24 cellular contexts compared by ENCODE assay signal in genomic region chr19:6227941-6228325, GRCh38. TPM values are rescaled to one million over a fixed set of nuclear protein-coding genes. Genes with fewer than 3 reads are reported as not detected.
DNase-seq lines count a peak whose midpoint lies in the region; ATAC-seq lines count a peak whose summit lies in the region.
"Had no signal": no experiment of that assay in that cellular context is flagged by ENCODE, and none has a peak within 500 bp of the region (broad histone marks: within the 10 kb centered on the region; RNA-seq: fewer than 3 reads in every experiment).

No MANE protein-coding gene starts in this region.

- H4K91ac ChIP-seq in neuronal stem cell (ENCODE audit: low read depth, low read length, poor library complexity) = peak overlapping the region; percentile 50

- no peak overlapping the region for H3K23ac ChIP-seq in neuronal stem cell (ENCODE audit: low read depth, low read length, poor library complexity)

- H3K4me2 ChIP-seq in BLaER1 treated with 17β-estradiol and CSF1 and Interleukin-3, amounts not matched to agents 10 nM and 100 nM = peak overlapping the region; percentile 91 to 100 (median 98)
- H3K4me2 ChIP-seq in neuronal stem cell (ENCODE audit: insufficient read depth, low read length, poor library complexity, severe bottlenecking) = no peak overlapping the region
- H3K4me2 ChIP-seq: KMS-11 had no signal

- H3K36me3 ChIP-seq in BLaER1 treated with 17β-estradiol and CSF1 and Interleukin-3, amounts not matched to agents 10 nM and 100 nM = peaks cover 38 to 71% (median 56%) of the 10 kb centered on the region in 11 experiments
- H3K36me3 ChIP-seq in HUES6 (ENCODE audit: control insufficient read depth, insufficient read depth, low read length) = peaks cover 52% of the 10 kb centered on the region
- peaks cover 27 to 66% of the 10 kb centered on the region in 2 donors for H3K36me3 ChIP-seq in neuronal stem cell (replicated peaks in 1 of 2; ENCODE audit: control insufficient read depth in 2 of 2, insufficient read depth in 2 of 2, low read length in 2 of 2)
- H3K36me3 ChIP-seq: ovary had no signal

- no peak overlapping the region for H2AFZ ChIP-seq in neuronal stem cell (ENCODE audit: low read length)

- H2AK5ac ChIP-seq in neuronal stem cell (ENCODE audit: low read depth, low read length) = no peak overlapping the region

- no CpG with 5 or more reads among the region's 12 CpGs for WGBS in neuronal stem cell (ENCODE audit: extremely low coverage in 2 of 2, insufficient read length in 2 of 2, insufficient replicate concordance in 1 of 2), 2 donors

- H3K4me1 Mint-ChIP-seq in dendritic cell treated with granulocyte-macrophage colony-stimulating factor and Interleukin-4, amounts not matched to agents 40 ng/mL and 50 ng/mL, for 4 days (ENCODE audit: low read depth) = peaks cover 44% of the 10 kb centered on the region

- ATAC-seq in GM19463 (IDR thresholded peaks at IDR 0.05; ENCODE audit: unreplicated experiment) = no peak
- ATAC-seq: activated CD8-positive, alpha-beta T cell treated with anti-CD3 and anti-CD28 coated beads, Interleukin-2, amount 10 ng/mL, durations not matched to agents 7 days and 5 days; stimulated activated effector memory CD8-positive, alpha-beta T cell treated with anti-CD3 and anti-CD28 coated beads, Interleukin-12 subunit alpha, Interleukin-12 subunit beta, amount 100 ng/mL, for 72 hours had no signal

- peak overlapping the region in 7 of 10 experiments; percentile 1 to 53 (median 36); a peak in 6 of 20 replicates for H3K4me3 ChIP-seq in BLaER1 treated with 17β-estradiol and CSF1 and Interleukin-3, amounts not matched to agents 10 nM and 100 nM
- H3K4me3 ChIP-seq in HUES6 (ENCODE audit: low read depth, low read length) (no peak overlapping the region), neuronal stem cell (ENCODE audit: low read length in 2 of 2) (no peak overlapping the region)
- H3K4me3 ChIP-seq: coronary artery, esophagus muscularis mucosa, ovary, upper lobe of left lung had no signal

- no peak overlapping the region for H2BK12ac ChIP-seq in neuronal stem cell (ENCODE audit: low read length)

- H3K27ac Mint-ChIP-seq in dendritic cell treated with granulocyte-macrophage colony-stimulating factor and Interleukin-4, amounts not matched to agents 40 ng/mL and 50 ng/mL, for 4 days = peak overlapping the region; percentile 11
- H3K27ac Mint-ChIP-seq: activated CD8-positive, alpha-beta T cell treated with anti-CD3 and anti-CD28 coated beads, Interleukin-2, amount 10 ng/mL, durations not matched to agents 7 days and 5 days; mesothelial cell of epicardium; stimulated activated effector memory CD8-positive, alpha-beta T cell treated with anti-CD3 and anti-CD28 coated beads, Interleukin-12 subunit alpha, Interleukin-12 subunit beta, amount 100 ng/mL, for 72 hours had no signal

- H2BK15ac ChIP-seq in neuronal stem cell (ENCODE audit: low read length) = no peak overlapping the region

- no peak overlapping the region for H3K14ac ChIP-seq in neuronal stem cell (ENCODE audit: low read length)

- DNase-seq in neuronal stem cell (ENCODE audit: low spot score) (no peak), T1000 (lab: John Stamatoyannopoulos, UW) (no peak), dedifferentiated amniotic fluid mesenchymal stem cell (ENCODE audit: extremely low spot score) (no peak), head of caudate nucleus (no peak)
- DNase-seq: activated CD8-positive, alpha-beta T cell treated with anti-CD3 and anti-CD28 coated beads, Interleukin-2, amount 10 ng/mL, durations not matched to agents 7 days and 5 days; activated effector memory CD4-positive, alpha-beta T cell treated with Interleukin-2 at 50 U/mL for 16 hours; MM.1S; naive B cell; NCI-H1417 treated with DMSO at 0.1 percent for 48 hours; NCI-H2107; NCI-H748 treated with DMSO at 0.1 percent for 48 hours; ovary; stimulated activated CD4-positive, alpha-beta T cell treated with anti-CD3 and anti-CD28 coated beads, Interleukin-12 subunit alpha, Interleukin-12 subunit beta, amount 100 ng/mL, for 4 hours; stimulated activated CD4-positive, alpha-beta T cell treated with anti-CD3 and anti-CD28 coated beads, Interleukin-4, amount 100 ng/mL, for 1 hour; upper lobe of left lung had no signal

- no peaks in the 10 kb centered on the region for H3K27me3 Mint-ChIP-seq in dendritic cell treated with granulocyte-macrophage colony-stimulating factor and Interleukin-4, amounts not matched to agents 40 ng/mL and 50 ng/mL, for 4 days
- H3K27me3 Mint-ChIP-seq: naive B cell had no signal

- H3K18ac ChIP-seq in neuronal stem cell (ENCODE audit: low read length) = peak overlapping the region; percentile 79

- peak overlapping the region; percentile 26 for H2BK5ac ChIP-seq in neuronal stem cell (ENCODE audit: low read length)

- peaks cover 79% of the 10 kb centered on the region for H3K36me3 Mint-ChIP-seq in dendritic cell treated with granulocyte-macrophage colony-stimulating factor and Interleukin-4, amounts not matched to agents 40 ng/mL and 50 ng/mL, for 4 days (ENCODE audit: low read depth)

- no peak overlapping the region for H3K4me3 Mint-ChIP-seq in dendritic cell treated with granulocyte-macrophage colony-stimulating factor and Interleukin-4, amounts not matched to agents 40 ng/mL and 50 ng/mL, for 4 days
- H3K4me3 Mint-ChIP-seq: activated CD8-positive, alpha-beta T cell treated with anti-CD3 and anti-CD28 coated beads, Interleukin-2, amount 10 ng/mL, durations not matched to agents 7 days and 5 days; mesothelial cell of epicardium; naive B cell; stimulated activated effector memory CD8-positive, alpha-beta T cell treated with anti-CD3 and anti-CD28 coated beads, Interleukin-12 subunit alpha, Interleukin-12 subunit beta, amount 100 ng/mL, for 72 hours had no signal

- H3K79me1 ChIP-seq in neuronal stem cell (ENCODE audit: low read depth, low read length) = peaks cover 41% of the 10 kb centered on the region

- H3K9me3 Mint-ChIP-seq in dendritic cell treated with granulocyte-macrophage colony-stimulating factor and Interleukin-4, amounts not matched to agents 40 ng/mL and 50 ng/mL, for 4 days = no peaks in the 10 kb centered on the region
- H3K9me3 Mint-ChIP-seq: mesothelial cell of epicardium; naive B cell; stimulated activated effector memory CD8-positive, alpha-beta T cell treated with anti-CD3 and anti-CD28 coated beads, Interleukin-12 subunit alpha, Interleukin-12 subunit beta, amount 100 ng/mL, for 72 hours had no signal

- no peaks in the 10 kb centered on the region for H3K9me3 ChIP-seq in BLaER1 treated with 17β-estradiol and CSF1 and Interleukin-3, amounts not matched to agents 10 nM and 100 nM (replicated peaks in 1 of 11)
- H3K9me3 ChIP-seq in HUES6 (ENCODE audit: control insufficient read depth, insufficient read depth, low read depth, low read length) = no peaks in the 10 kb centered on the region
- H3K9me3 ChIP-seq in neuronal stem cell (replicated peaks in 1 of 2; ENCODE audit: control insufficient read depth in 2 of 2, insufficient read depth in 1 of 2, low read depth in 1 of 2, low read length in 2 of 2) = no peaks in the 10 kb centered on the region
- H3K9me3 ChIP-seq: esophagus muscularis mucosa, ovary, upper lobe of left lung had no signal

- intact Hi-C loops in dendritic cell treated with granulocyte-macrophage colony-stimulating factor and Interleukin-4, amounts not matched to agents 40 ng/mL and 50 ng/mL, for 4 days (cut with micrococcal nuclease) = no loop called here
- intact Hi-C loops in head of caudate nucleus (cut with DNase I) = no loop called here

- H3K4me1 ChIP-seq in BLaER1 treated with 17β-estradiol and CSF1 and Interleukin-3, amounts not matched to agents 10 nM and 100 nM = peaks cover 48 to 100% (median 100%) of the 10 kb centered on the region in 10 experiments
- H3K4me1 ChIP-seq in HUES6 (ENCODE audit: control insufficient read depth, insufficient read depth, low read length) (peaks cover 14% of the 10 kb centered on the region; the same call in 1 of the 2 replicates), neuronal stem cell (ENCODE audit: control insufficient read depth in 2 of 2, insufficient read depth in 1 of 2, low read depth in 1 of 2, low read length in 2 of 2) (peaks cover 7 to 21% of the 10 kb centered on the region in 2 donors)

- peak overlapping the region; percentile 7 to 76 (median 60); a peak in 17 of 22 replicates for H3K9ac ChIP-seq in BLaER1 treated with 17β-estradiol and CSF1 and Interleukin-3, amounts not matched to agents 10 nM and 100 nM
- peak overlapping the region; percentile 47 for H3K9ac ChIP-seq in HUES6 (ENCODE audit: low read length)
- peak overlapping the region; percentile 78 for H3K9ac ChIP-seq in neuronal stem cell (ENCODE audit: low read depth, low read length, poor library complexity)
- H3K9ac ChIP-seq: KMS-11 had no signal

- H3K4ac ChIP-seq in neuronal stem cell (ENCODE audit: low read length) = no peak overlapping the region

- H4K20me1 ChIP-seq in BLaER1 treated with 17β-estradiol and CSF1 and Interleukin-3, amounts not matched to agents 10 nM and 100 nM = peaks cover 99 to 100% (median 100%) of the 10 kb centered on the region in 11 experiments

- H3K27me3 ChIP-seq in BLaER1 treated with 17β-estradiol and CSF1 and Interleukin-3, amounts not matched to agents 10 nM and 100 nM = peaks cover 0 to 12% (median 0%) of the 10 kb centered on the region in 11 experiments; a peak in 3 of 22 replicates
- H3K27me3 ChIP-seq in HUES6 (ENCODE audit: control insufficient read depth, insufficient read depth, low read length) = no peaks in the 10 kb centered on the region
- H3K27me3 ChIP-seq in neuronal stem cell (ENCODE audit: control insufficient read depth in 3 of 3, insufficient read depth in 3 of 3, low read depth in 1 of 3, low read length in 3 of 3) = no peaks in the 10 kb centered on the region
- H3K27me3 ChIP-seq: esophagus muscularis mucosa, ovary, upper lobe of left lung had no signal

- H3K27ac ChIP-seq in BLaER1 treated with 17β-estradiol and CSF1 and Interleukin-3, amounts not matched to agents 10 nM and 100 nM = peak overlapping the region in 8 of 11 experiments; percentile 36 to 67 (median 62); a peak in 17 of 22 replicates
- H3K27ac ChIP-seq in HUES6 (ENCODE audit: low read depth, low read length) (peak overlapping the region; percentile 72), neuronal stem cell (replicated peaks; ENCODE audit: low read length) (peak overlapping the region; percentile 21)
- H3K27ac ChIP-seq: coronary artery, esophagus muscularis mucosa, KMS-11, ovary had no signal

- H2BK120ac ChIP-seq in neuronal stem cell (ENCODE audit: low read depth, low read length) = no peak overlapping the region

- no peak overlapping the region for H4K8ac ChIP-seq in neuronal stem cell (ENCODE audit: low read depth, low read length)

RNA-seq across cellular contexts. Expression of gene MLLT1, which starts 51.8 kb away (rescaled TPM):
- polyA plus RNA-seq in neuronal stem cell (2013, experiment 1 of 2) = 43.3 TPM
- 43.5 TPM for polyA plus RNA-seq in neuronal stem cell (2013, experiment 2 of 2)

Comparison
In these comparisons a context has a peak if more than half of its experiments do, and no peak if none do; other contexts are left out.
1. H3K27ac ChIP-seq: peak in every context shown above with its lines; median percentile 72 in HUES6; 62 in BLaER1 treated with 17β-estradiol and CSF1 and Interleukin-3, amounts not matched to agents 10 nM and 100 nM; 21 in neuronal stem cell.
2. H3K4me3 ChIP-seq: peak in BLaER1 treated with 17β-estradiol and CSF1 and Interleukin-3, amounts not matched to agents 10 nM and 100 nM (7 of 10); none in HUES6 (single experiment) and neuronal stem cell (0 of 2).
3. Peak in every context shown above with its lines, with median percentiles within 50 percentile points of each other: H3K9ac ChIP-seq.